Comparison of ENCODE assay signal across 20 cellular contexts in genomic region chr7:14270099-14270498, GRCh38.
DNase-seq lines count a peak whose midpoint lies in the region; ATAC-seq and TF ChIP-seq lines count a peak whose summit lies in the region.
"Had no signal": no experiment of that assay in that cellular context is flagged by ENCODE, and none has a peak within 500 bp of the region (broad histone marks: within the 10 kb centered on the region; RNA-seq: fewer than 3 reads in every experiment).

No MANE protein-coding gene starts in this region.

- H3K18ac ChIP-seq in H9 (ENCODE audit: insufficient read length, low read depth, low read length), result no peak overlapping the region

- no peak for TF ChIP-seq EP300 in transverse colon (IDR thresholded peaks at IDR 0.05; ENCODE audit: low read depth)

- intact Hi-C loops in transverse colon (cut with DNase I; ENCODE audit: low total_unique reads), result no loop called here

- H3K4me3 ChIP-seq in transverse colon, result no peak overlapping the region
- H3K4me3 ChIP-seq: BLaER1 treated with 17β-estradiol and CSF1 and Interleukin-3, amounts not matched to agents 10 nM and 100 nM; SJSA1 had no signal

- no peak overlapping the region for H2AFZ ChIP-seq in H9 (ENCODE audit: low read length)

- H3K23ac ChIP-seq in H9 (ENCODE audit: insufficient read length, low read depth, low read length), result no peak overlapping the region

- H3K4ac ChIP-seq in H9 (ENCODE audit: low read depth, low read length), result no peak overlapping the region

- H3K23me2 ChIP-seq in H9 (ENCODE audit: insufficient read length, low read depth, low read length, poor library complexity, severe bottlenecking), result no peaks in the 10 kb centered on the region

- H3K9me3 Mint-ChIP-seq in H9, result no peaks in the 10 kb centered on the region
- H3K9me3 Mint-ChIP-seq: CD4-positive, alpha-beta T cell had no signal

- H3K27ac ChIP-seq in H9 (ENCODE audit: insufficient read length, low read depth, low read length) (no peak overlapping the region), transverse colon (no peak overlapping the region)
- H3K27ac ChIP-seq: BLaER1 treated with 17β-estradiol and CSF1 and Interleukin-3, amounts not matched to agents 10 nM and 100 nM; SJSA1 had no signal

- WGBS in H9 (ENCODE audit: extremely low coverage, insufficient read length, low lambda C conversion rate), result no CpG with 5 or more reads among the region's 5 CpGs
- 68 to 83% methylated on average over 5 of the region's 5 CpGs for WGBS in transverse colon (ENCODE audit: low coverage in 1 of 2), 2 donors

- no peak overlapping the region for H4K91ac ChIP-seq in H9 (ENCODE audit: insufficient read length, low read depth, low read length)

- TF ChIP-seq POLR2A in transverse colon (IDR thresholded peaks at IDR 0.05), result no peak

- H4K20me1 ChIP-seq in H9 (ENCODE audit: control insufficient read depth, insufficient read depth, insufficient read length), result no peaks in the 10 kb centered on the region
- H4K20me1 ChIP-seq: BLaER1 treated with 17β-estradiol and CSF1 and Interleukin-3, amounts not matched to agents 10 nM and 100 nM had no signal

- H3K27ac Mint-ChIP-seq in H9, result no peak overlapping the region; a peak in 2 of 7 replicates
- H3K27ac Mint-ChIP-seq: CD4-positive, alpha-beta T cell had no signal

- no peaks in the 10 kb centered on the region for H3K27me3 Mint-ChIP-seq in H9 (ENCODE audit: low read depth)
- H3K27me3 Mint-ChIP-seq: CD4-positive, alpha-beta T cell had no signal

- no peaks in the 10 kb centered on the region for H3K79me2 ChIP-seq in H9 (ENCODE audit: insufficient read depth, low read length)

- no peak overlapping the region for H2BK5ac ChIP-seq in H9 (ENCODE audit: insufficient read length, low read length)

- no peak overlapping the region for H3K56ac ChIP-seq in H9 (ENCODE audit: insufficient read length, low read depth, low read length)

- H3K79me1 ChIP-seq in H9 (ENCODE audit: insufficient read depth, low read depth, low read length, poor library complexity, severe bottlenecking), result no peaks in the 10 kb centered on the region

- H3T11ph ChIP-seq in H9 (ENCODE audit: low read length), result no peak overlapping the region

- no peak for ATAC-seq in HG03342 (IDR thresholded peaks at IDR 0.05; ENCODE audit: unreplicated experiment)
- ATAC-seq: HCT116 had no signal

- no peak overlapping the region for H3K4me3 Mint-ChIP-seq in H9
- H3K4me3 Mint-ChIP-seq: CD4-positive, alpha-beta T cell had no signal

- peaks cover 20 to 27% of the 10 kb centered on the region in 2 experiments for H3K4me1 Mint-ChIP-seq in H9

- no peak overlapping the region for H4K8ac ChIP-seq in H9 (replicated peaks; ENCODE audit: insufficient read length, low read depth, low read length)

- H2BK120ac ChIP-seq in H9 (ENCODE audit: low read depth, low read length, poor library complexity, severe bottlenecking), result no peak overlapping the region

- no peak overlapping the region for H2BK15ac ChIP-seq in H9 (ENCODE audit: low read depth, low read length)

- H2AK5ac ChIP-seq in H9 (ENCODE audit: insufficient read length, low read length), result no peak overlapping the region

- H3K4me1 ChIP-seq in H9 (ENCODE audit: insufficient read depth, low read length), result no peaks in the 10 kb centered on the region
- H3K4me1 ChIP-seq in transverse colon, result no peaks in the 10 kb centered on the region
- H3K4me1 ChIP-seq: BLaER1 treated with 17β-estradiol and CSF1 and Interleukin-3, amounts not matched to agents 10 nM and 100 nM; SJSA1 had no signal

- H3K14ac ChIP-seq in H9 (ENCODE audit: insufficient read depth, low read length), result no peak overlapping the region

- H2BK12ac ChIP-seq in H9 (ENCODE audit: insufficient read length, low read depth, low read length), result no peak overlapping the region

- peak overlapping the region; percentile 44 for H3K9ac ChIP-seq in H9 (ENCODE audit: extremely low read depth, insufficient read length, low read length)
- H3K9ac ChIP-seq: BLaER1 treated with 17β-estradiol and CSF1 and Interleukin-3, amounts not matched to agents 10 nM and 100 nM had no signal

- no peak overlapping the region for H2BK20ac ChIP-seq in H9 (ENCODE audit: low read depth, low read length, poor library complexity, severe bottlenecking)

- in situ Hi-C loops in transverse colon (cut with MboI; ENCODE audit: low pct_ligation_motif_present in 1 of 4, low pct_unique_long_range_greater_than_20kb in 1 of 4, low sequenced_read_pairs in 3 of 4), result no loop called here

- TF ChIP-seq CTCF in H9 (conservative IDR thresholded peaks at IDR 0.05), result no peak
- TF ChIP-seq CTCF in transverse colon (IDR thresholded peaks at IDR 0.05), result no peak

- peak; percentile 23 for DNase-seq in ELR (ENCODE audit: low read depth)
- no peak for DNase-seq in H9
- peak; percentile 3 for DNase-seq in fibroblast of peridontal ligament (ENCODE audit: extremely low read depth)
- peak; percentile 9 for DNase-seq in putamen (ENCODE audit: low spot score)
- no peak for DNase-seq in transverse colon
- DNase-seq in stimulated activated CD4-positive, alpha-beta T cell treated with anti-CD3 and anti-CD28 coated beads, Interleukin-2, amount 100 ng/mL, for 24 hours, result no peak
- DNase-seq: CD4-positive, alpha-beta T cell; NCI-H1092 treated with DMSO at 0.1 percent for 48 hours; NCI-H1436 treated with DMSO at 0.1 percent for 48 hours; NCI-H187 treated with DMSO at 0.1 percent for 48 hours; NCI-H2107; NCI-H446 treated with DMSO at 0.1 percent for 48 hours; NCI-H526; NCI-H82; Right ventricle myocardium superior; RPMI8226 had no signal

- no peaks in the 10 kb centered on the region for H3K36me3 ChIP-seq in transverse colon
- H3K36me3 ChIP-seq: BLaER1 treated with 17β-estradiol and CSF1 and Interleukin-3, amounts not matched to agents 10 nM and 100 nM; SJSA1 had no signal

- H3K36me3 Mint-ChIP-seq in H9 (ENCODE audit: insufficient read depth in 1 of 3, low read depth in 3 of 3), result no peaks in the 10 kb centered on the region

- H3K4me2 ChIP-seq in H9 (ENCODE audit: insufficient read depth, insufficient read length, low read length), result no peak overlapping the region
- H3K4me2 ChIP-seq: BLaER1 treated with 17β-estradiol and CSF1 and Interleukin-3, amounts not matched to agents 10 nM and 100 nM had no signal

- H3K9me3 ChIP-seq in H9 (ENCODE audit: control insufficient read depth, low read depth, low read length) (no peaks in the 10 kb centered on the region), transverse colon (no peaks in the 10 kb centered on the region)
- H3K9me3 ChIP-seq: BLaER1 treated with 17β-estradiol and CSF1 and Interleukin-3, amounts not matched to agents 10 nM and 100 nM; SJSA1 had no signal

- H4K5ac ChIP-seq in H9 (ENCODE audit: insufficient read length, low read depth, low read length), result no peak overlapping the region

- H3K27me3 ChIP-seq in H9 (ENCODE audit: insufficient read depth, low read length), result no peaks in the 10 kb centered on the region
- no peaks in the 10 kb centered on the region for H3K27me3 ChIP-seq in transverse colon
- H3K27me3 ChIP-seq: BLaER1 treated with 17β-estradiol and CSF1 and Interleukin-3, amounts not matched to agents 10 nM and 100 nM; SJSA1 had no signal

Comparison
In these comparisons a context has a peak if more than half of its experiments do, and no peak if none do; other contexts are left out.
1. DNase-seq: peak in ELR (single experiment), fibroblast of peridontal ligament (single experiment) and putamen (single experiment); none in H9 (single experiment), transverse colon (single experiment) and stimulated activated CD4-positive, alpha-beta T cell treated with anti-CD3 and anti-CD28 coated beads, Interleukin-2, amount 100 ng/mL, for 24 hours (0 of 2).